Comparison of ENCODE assay signal across 9 cellular contexts in genomic region chr2:42924436-42924897, GRCh38.
A peak's percentile ranks its signal among the peaks of the same experiment; 100 is the strongest.
DNase-seq lines count a peak whose midpoint lies in the region; ATAC-seq and TF ChIP-seq lines count a peak whose summit lies in the region.
"Had no signal": no experiment of that assay in that cellular context is flagged by ENCODE, and none has a peak within 500 bp of the region (broad histone marks: within the 10 kb centered on the region; RNA-seq: fewer than 3 reads in every experiment).

No MANE protein-coding gene starts in this region.

- no peak for TF ChIP-seq CTCF in stomach (IDR thresholded peaks at IDR 0.05)

- DNase-seq in dermis microvascular lymphatic vessel endothelial cell (ENCODE audit: low read depth in 2 of 2) (peak; percentile 67 to 90), lung microvascular endothelial cell (ENCODE audit: low read depth in 2 of 2) (peak; percentile 73 to 83), stomach (no peak), D341Med (ENCODE audit: low spot score) (no peak), ureter (ENCODE audit: low spot score) (no peak), posterior vena cava (ENCODE audit: low spot score) (no peak)

- no peak for TF ChIP-seq EP300 in stomach (IDR thresholded peaks at IDR 0.05)

- no peak for TF ChIP-seq POLR2A in stomach (IDR thresholded peaks at IDR 0.05)

- H3K27ac ChIP-seq in HUES6 (ENCODE audit: low read depth, low read length), result peak overlapping the region; percentile 83
- peak overlapping the region; percentile 84 to 93 (median 89) for H3K27ac ChIP-seq in stomach

- H3K4me3 ChIP-seq in HUES6 (ENCODE audit: low read depth, low read length) (peak overlapping the region; percentile 10; the same call in 1 of the 2 replicates), stomach (no peak overlapping the region)
- H3K4me3 ChIP-seq: MG63 had no signal

- H3K9me3 ChIP-seq in HUES6 (ENCODE audit: control insufficient read depth, insufficient read depth, low read depth, low read length) (no peaks in the 10 kb centered on the region), stomach (no peaks in the 10 kb centered on the region)
- H3K9me3 ChIP-seq: MG63 had no signal

- intact Hi-C loops in stomach (cut with DNase I; ENCODE audit: low total_unique reads), result no loop called here
- intact Hi-C loops in posterior vena cava (cut with DNase I), result loop anchor here in 1 of 2 donors (5.0 kb wide), 1 partner anchor 47 kb away; no protein-coding TSS in a partner anchor

- peak overlapping the region; percentile 46 for H3K9ac ChIP-seq in HUES6 (ENCODE audit: low read length)

- WGBS in stomach, 5 donors, result 21 to 36% (median 27%) methylated on average over 12 of the region's 12 CpGs

- H3K27me3 ChIP-seq in HUES6 (ENCODE audit: control insufficient read depth, insufficient read depth, low read length) (no peaks in the 10 kb centered on the region), stomach (no peaks in the 10 kb centered on the region)
- H3K27me3 ChIP-seq: MG63 had no signal

- H3K4me1 ChIP-seq in HUES6 (ENCODE audit: control insufficient read depth, insufficient read depth, low read length) (peaks cover 70% of the 10 kb centered on the region), stomach (peaks cover 70 to 83% (median 76%) of the 10 kb centered on the region in 4 donors)

- no peak for ATAC-seq in HG02759 (IDR thresholded peaks at IDR 0.05; ENCODE audit: unreplicated experiment)

- no peaks in the 10 kb centered on the region for H3K36me3 ChIP-seq in HUES6 (ENCODE audit: control insufficient read depth, insufficient read depth, low read length)
- H3K36me3 ChIP-seq in stomach, result no peaks in the 10 kb centered on the region
- H3K36me3 ChIP-seq: MG63 had no signal

Comparison
In these comparisons a context has a peak if more than half of its experiments do, and no peak if none do; other contexts are left out.
1. DNase-seq: peak in dermis microvascular lymphatic vessel endothelial cell (2 of 2) and lung microvascular endothelial cell (2 of 2); none in stomach (single experiment), D341Med (single experiment), ureter (single experiment) and posterior vena cava (single experiment).